Comparison of ENCODE assay signal across 16 cellular contexts in the genomic region with DNA sequence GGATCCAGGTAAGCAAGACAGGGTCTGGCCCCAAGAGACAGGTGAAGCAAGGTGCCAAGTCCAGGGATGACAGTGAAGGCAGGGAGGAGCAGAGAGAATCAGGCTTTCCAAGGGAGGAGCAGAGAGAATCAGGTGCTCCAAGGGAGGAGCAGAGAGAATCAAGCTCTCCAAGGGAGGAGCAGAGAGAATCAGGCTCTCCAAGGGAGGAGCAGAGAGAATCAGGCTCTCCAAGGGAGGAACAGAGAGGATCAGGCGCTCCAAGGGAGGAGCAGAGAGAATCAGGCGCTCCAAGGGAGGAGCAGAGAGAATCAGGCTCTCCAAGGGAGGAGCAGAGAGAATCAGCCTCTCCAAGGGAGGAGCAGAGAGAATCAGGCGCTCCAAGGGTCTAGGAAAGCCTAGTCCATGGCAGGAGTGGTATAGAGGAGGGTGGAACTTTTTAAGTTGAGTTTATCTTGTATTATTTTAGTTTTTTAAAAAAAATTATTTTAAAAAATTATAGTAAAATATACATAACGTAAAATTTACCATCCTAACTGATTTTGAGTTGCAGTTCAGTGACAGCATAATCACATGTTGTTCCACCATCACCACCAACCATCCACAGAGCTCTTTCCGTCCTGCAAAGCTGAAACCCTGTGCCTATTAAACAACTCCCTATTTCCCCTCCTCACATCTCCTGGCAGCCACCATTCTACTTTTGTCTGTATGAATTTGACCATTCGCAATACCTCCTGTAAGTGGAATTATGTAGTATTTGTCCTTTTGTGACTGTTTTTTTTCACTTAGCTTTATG.
DNase-seq lines count a peak whose midpoint lies in the region; ATAC-seq and TF ChIP-seq lines count a peak whose summit lies in the region.
"Had no signal": no experiment of that assay in that cellular context is flagged by ENCODE, and none has a peak within 500 bp of the region (broad histone marks: within the 10 kb centered on the region; RNA-seq: fewer than 3 reads in every experiment).

No MANE protein-coding gene starts in this region.

- H3K14ac ChIP-seq in mesenchymal stem cell (ENCODE audit: low read length in 2 of 2) (peak overlapping the region in 1 of 2 experiments; percentile 84), H9 (ENCODE audit: insufficient read depth, low read length) (no peak overlapping the region)

- H3K27me3 Mint-ChIP-seq in H9 (ENCODE audit: low read depth), result no peaks in the 10 kb centered on the region

- H4K91ac ChIP-seq in mesenchymal stem cell (ENCODE audit: low read length) (no peak overlapping the region), H9 (ENCODE audit: insufficient read length, low read depth, low read length) (no peak overlapping the region)

- H3K18ac ChIP-seq in mesenchymal stem cell (ENCODE audit: low read depth in 1 of 2, low read length in 2 of 2) (peak overlapping the region; percentile 30 to 73), H9 (ENCODE audit: insufficient read length, low read depth, low read length) (no peak overlapping the region)

- H3K23ac ChIP-seq in mesenchymal stem cell (ENCODE audit: low read length in 2 of 2) (peak overlapping the region in 1 of 2 experiments; percentile 80), H9 (ENCODE audit: insufficient read length, low read depth, low read length) (no peak overlapping the region)

- H2BK5ac ChIP-seq in mesenchymal stem cell (ENCODE audit: low read depth, low read length, poor library complexity, severe bottlenecking) (no peak overlapping the region), H9 (ENCODE audit: insufficient read length, low read length) (no peak overlapping the region)

- 0 out of 2 replicates have a peak overlapping the region, but pooled peaks have one; percentile 21 for H3K4me2 ChIP-seq in PC-3 (ENCODE audit: low read length)
- no peak overlapping the region for H3K4me2 ChIP-seq in mesenchymal stem cell (ENCODE audit: low read length, poor library complexity, severe bottlenecking)
- H3K4me2 ChIP-seq in H9 (ENCODE audit: insufficient read depth, insufficient read length, low read length), result no peak overlapping the region

- H3K4me1 ChIP-seq in PC-3 (ENCODE audit: insufficient read depth, low read length), result no peaks in the 10 kb centered on the region
- peaks cover 4% of the 10 kb centered on the region for H3K4me1 ChIP-seq in mesenchymal stem cell (ENCODE audit: control insufficient read depth, insufficient read depth, low read depth, low read length)
- H3K4me1 ChIP-seq in testis, result peaks cover 27% of the 10 kb centered on the region
- H3K4me1 ChIP-seq in H9 (ENCODE audit: insufficient read depth, low read length), result peaks cover 5% of the 10 kb centered on the region; the same call in 1 of the 2 replicates

- CTCF ChIA-PET in PC-3 (lab: Charles Lee), result interaction anchor here (0.9 kb wide), 1 partner anchor 145 kb away, joined by 5 read pairs; no protein-coding TSS in a partner anchor

- H3T11ph ChIP-seq in H9 (ENCODE audit: low read length), result no peak overlapping the region

- H2BK20ac ChIP-seq in H9 (ENCODE audit: low read depth, low read length, poor library complexity, severe bottlenecking), result no peak overlapping the region

- intact Hi-C loops in PC-3 (cut with micrococcal nuclease) (loop anchor here (5.0 kb wide), 1 partner anchor 36 kb away; no protein-coding TSS in a partner anchor), testis (cut with DNase I; ENCODE audit: low total_unique reads) (no loop called here)

- no peaks in the 10 kb centered on the region for H3K36me3 ChIP-seq in PC-3 (ENCODE audit: low read depth, low read length)
- H3K36me3 ChIP-seq in mesenchymal stem cell (ENCODE audit: control insufficient read depth in 1 of 2, insufficient read depth in 2 of 2, low read depth in 1 of 2, low read length in 2 of 2), result peaks cover 0 to 18% of the 10 kb centered on the region in 2 experiments
- no peaks in the 10 kb centered on the region for H3K36me3 ChIP-seq in testis (ENCODE audit: low read depth, missing control alignments)

- H3K79me1 ChIP-seq in mesenchymal stem cell (replicated peaks; ENCODE audit: low read length, poor library complexity, severe bottlenecking) (peaks cover 19% of the 10 kb centered on the region), H9 (ENCODE audit: insufficient read depth, low read depth, low read length, poor library complexity, severe bottlenecking) (no peaks in the 10 kb centered on the region)

- H3K4me3 ChIP-seq in PC-3 (ENCODE audit: low read length) (no peak overlapping the region), coronary artery (no peak overlapping the region), mesenchymal stem cell (ENCODE audit: insufficient read depth in 1 of 2, low read depth in 1 of 2, low read length in 2 of 2) (no peak overlapping the region), testis (no peak overlapping the region)

- no peaks in the 10 kb centered on the region for H3K9me3 Mint-ChIP-seq in stimulated activated effector memory CD8-positive, alpha-beta T cell treated with anti-CD3 and anti-CD28 coated beads, Interleukin-12 subunit alpha, Interleukin-12 subunit beta, amount 100 ng/mL, for 72 hours
- peaks cover 0 to 3% of the 10 kb centered on the region in 2 experiments; a peak in 1 of 5 replicates for H3K9me3 Mint-ChIP-seq in H9
- H3K9me3 Mint-ChIP-seq: endodermal cell, T-cell had no signal

- no peaks in the 10 kb centered on the region for H3K79me2 ChIP-seq in PC-3 (ENCODE audit: low read length)
- no peaks in the 10 kb centered on the region for H3K79me2 ChIP-seq in H9 (ENCODE audit: insufficient read depth, low read length)

- H3K27ac ChIP-seq in PC-3 (ENCODE audit: low read length), result peak overlapping the region; percentile 52
- peak overlapping the region; percentile 77 to 90 for H3K27ac ChIP-seq in coronary artery
- no peak overlapping the region for H3K27ac ChIP-seq in mesenchymal stem cell (ENCODE audit: low read length, poor library complexity, severe bottlenecking)
- peak overlapping the region; percentile 55 to 76 for H3K27ac ChIP-seq in testis
- H3K27ac ChIP-seq in H9 (ENCODE audit: insufficient read length, low read depth, low read length), result no peak overlapping the region

- H2AFZ ChIP-seq in PC-3 (ENCODE audit: low read length), result no peak overlapping the region
- H2AFZ ChIP-seq in mesenchymal stem cell (ENCODE audit: low read depth, low read length), result no peak overlapping the region
- H2AFZ ChIP-seq in H9 (ENCODE audit: low read length), result no peak overlapping the region

- no peak for TF ChIP-seq POLR2A in testis (IDR thresholded peaks at IDR 0.05)

- no peak overlapping the region for H4K5ac ChIP-seq in H9 (ENCODE audit: insufficient read length, low read depth, low read length)

- H2BK15ac ChIP-seq in mesenchymal stem cell (ENCODE audit: low read depth, poor library complexity, severe bottlenecking) (peak overlapping the region; percentile 90), H9 (ENCODE audit: low read depth, low read length) (no peak overlapping the region)

- H3K4ac ChIP-seq in mesenchymal stem cell (ENCODE audit: low read depth in 1 of 2, low read length in 2 of 2), result peak overlapping the region in 1 of 2 experiments; percentile 69
- H3K4ac ChIP-seq in H9 (ENCODE audit: low read depth, low read length), result no peak overlapping the region

- H3K27me3 ChIP-seq in PC-3 (ENCODE audit: low read length) (no peaks in the 10 kb centered on the region), mesenchymal stem cell (ENCODE audit: control insufficient read depth in 1 of 2, insufficient read depth in 1 of 2, low read length in 2 of 2) (no peaks in the 10 kb centered on the region), testis (no peaks in the 10 kb centered on the region), H9 (ENCODE audit: insufficient read depth, low read length) (no peaks in the 10 kb centered on the region)

- H3F3A ChIP-seq in PC-3 (ENCODE audit: low read length, unreplicated experiment), result no peaks in the 10 kb centered on the region

- H3K56ac ChIP-seq in H9 (ENCODE audit: insufficient read length, low read depth, low read length), result no peak overlapping the region

- H2BK12ac ChIP-seq in mesenchymal stem cell (ENCODE audit: low read length in 2 of 2), result peak overlapping the region in 1 of 2 experiments; percentile 90
- no peak overlapping the region for H2BK12ac ChIP-seq in H9 (ENCODE audit: insufficient read length, low read depth, low read length)

- POLR2A ChIA-PET in PC-3 (lab: Charles Lee; ENCODE audit: unreplicated experiment), result interaction anchor here (0.7 kb wide), 1 partner anchor 1155 kb away, joined by 5 read pairs; no protein-coding TSS in a partner anchor

- no peak for DNase-seq in PC-3
- no peak for DNase-seq in coronary artery (ENCODE audit: low spot score)
- DNase-seq in mesenchymal stem cell, result no peak
- DNase-seq in testis, result no peak
- DNase-seq in NCI-H446 (lab: John Stamatoyannopoulos, UW), result no peak
- no peak for DNase-seq in stimulated activated effector memory CD8-positive, alpha-beta T cell treated with anti-CD3 and anti-CD28 coated beads, Interleukin-12 subunit alpha, Interleukin-12 subunit beta, amount 100 ng/mL, for 72 hours (ENCODE audit: low spot score in 2 of 2)
- DNase-seq in H9, result no peak
- DNase-seq: activated naive CD4-positive, alpha-beta T cell; endodermal cell; NCI-H1930; NCI-H510A treated with DMSO at 0.1 percent for 48 hours; OCI-M1; stimulated activated CD4-positive, alpha-beta T cell treated with anti-CD3 and anti-CD28 coated beads, Interleukin-1b, Interleukin-23, amount 100 ng/mL, for 48 hours; T-cell had no signal

- no TSS peak for BruUV-seq in PC-3 (replicated peaks; lab: Mats Ljungman, UMichigan)

- H3K27ac Mint-ChIP-seq in stimulated activated effector memory CD8-positive, alpha-beta T cell treated with anti-CD3 and anti-CD28 coated beads, Interleukin-12 subunit alpha, Interleukin-12 subunit beta, amount 100 ng/mL, for 72 hours, result no peak overlapping the region
- peak overlapping the region in 1 of 3 experiments; percentile 46; a peak in 2 of 7 replicates for H3K27ac Mint-ChIP-seq in H9
- H3K27ac Mint-ChIP-seq: B cell, endodermal cell, T-cell had no signal

- H3K4me1 Mint-ChIP-seq in stimulated activated effector memory CD8-positive, alpha-beta T cell treated with anti-CD3 and anti-CD28 coated beads, Interleukin-12 subunit alpha, Interleukin-12 subunit beta, amount 100 ng/mL, for 72 hours, result no peaks in the 10 kb centered on the region
- peaks cover 12 to 16% of the 10 kb centered on the region in 2 experiments for H3K4me1 Mint-ChIP-seq in H9
- H3K4me1 Mint-ChIP-seq: B cell, endodermal cell, T-cell had no signal

- no peaks in the 10 kb centered on the region for H3K23me2 ChIP-seq in H9 (ENCODE audit: insufficient read length, low read depth, low read length, poor library complexity, severe bottlenecking)

- no peaks in the 10 kb centered on the region for H3K9me2 ChIP-seq in PC-3 (replicated peaks; ENCODE audit: low read length)

- no peak overlapping the region for H3K4me3 Mint-ChIP-seq in stimulated activated effector memory CD8-positive, alpha-beta T cell treated with anti-CD3 and anti-CD28 coated beads, Interleukin-12 subunit alpha, Interleukin-12 subunit beta, amount 100 ng/mL, for 72 hours
- H3K4me3 Mint-ChIP-seq in H9, result no peak overlapping the region; a peak in 1 of 5 replicates
- H3K4me3 Mint-ChIP-seq: B cell, endodermal cell, T-cell had no signal

- H4K20me1 ChIP-seq in PC-3 (ENCODE audit: low read length) (no peaks in the 10 kb centered on the region), H9 (ENCODE audit: control insufficient read depth, insufficient read depth, insufficient read length) (no peaks in the 10 kb centered on the region)

- H2BK120ac ChIP-seq in mesenchymal stem cell (ENCODE audit: low read depth, low read length) (no peak overlapping the region), H9 (ENCODE audit: low read depth, low read length, poor library complexity, severe bottlenecking) (no peak overlapping the region)

- H4K8ac ChIP-seq in mesenchymal stem cell (ENCODE audit: low read length) (peak overlapping the region; percentile 30), H9 (replicated peaks; ENCODE audit: insufficient read length, low read depth, low read length) (no peak overlapping the region)

- H3K9ac ChIP-seq in PC-3 (ENCODE audit: low read length) (no peak overlapping the region), mesenchymal stem cell (ENCODE audit: low read length) (peak overlapping the region; percentile 77), H9 (ENCODE audit: extremely low read depth, insufficient read length, low read length) (no peak overlapping the region)

- ATAC-seq in PC-3 (no peak), GM19035 (IDR thresholded peaks at IDR 0.05; ENCODE audit: unreplicated experiment) (no peak)
- no peak for ATAC-seq in stimulated activated effector memory CD8-positive, alpha-beta T cell treated with anti-CD3 and anti-CD28 coated beads, Interleukin-12 subunit alpha, Interleukin-12 subunit beta, amount 100 ng/mL, for 72 hours
- ATAC-seq: T-cell had no signal

- 82% methylated on average over 4 of the region's 6 CpGs for WGBS in mesenchymal stem cell
- 65 to 68% methylated on average over 6 of the region's 6 CpGs for WGBS in testis, 2 donors
- no CpG with 5 or more reads among the region's 6 CpGs for WGBS in H9 (ENCODE audit: extremely low coverage, insufficient read length, low lambda C conversion rate)

- no peak for TF ChIP-seq CTCF in PC-3 (conservative IDR thresholded peaks at IDR 0.05; ENCODE audit: low read depth, low read length)
- no peak for TF ChIP-seq CTCF in coronary artery (IDR thresholded peaks at IDR 0.05)
- no peak for TF ChIP-seq CTCF in testis (IDR thresholded peaks at IDR 0.05)
- TF ChIP-seq CTCF in H9 (conservative IDR thresholded peaks at IDR 0.05), result no peak

- H3K9me3 ChIP-seq in PC-3 (ENCODE audit: low read length), result no peaks in the 10 kb centered on the region
- H3K9me3 ChIP-seq in mesenchymal stem cell (ENCODE audit: control insufficient read depth, low read length), result no peaks in the 10 kb centered on the region
- H3K9me3 ChIP-seq in testis, result no peaks in the 10 kb centered on the region
- H3K9me3 ChIP-seq in H9 (ENCODE audit: control insufficient read depth, low read depth, low read length), result no peaks in the 10 kb centered on the region

- H2AK5ac ChIP-seq in mesenchymal stem cell (ENCODE audit: low read length, severe bottlenecking), result peak overlapping the region; percentile 13
- H2AK5ac ChIP-seq in H9 (ENCODE audit: insufficient read length, low read length), result no peak overlapping the region

- no peaks in the 10 kb centered on the region for H3K36me3 Mint-ChIP-seq in stimulated activated effector memory CD8-positive, alpha-beta T cell treated with anti-CD3 and anti-CD28 coated beads, Interleukin-12 subunit alpha, Interleukin-12 subunit beta, amount 100 ng/mL, for 72 hours
- H3K36me3 Mint-ChIP-seq in H9 (ENCODE audit: insufficient read depth in 1 of 3, low read depth in 3 of 3), result peaks cover 4 to 8% (median 7%) of the 10 kb centered on the region in 3 experiments; a peak in 5 of 7 replicates
- H3K36me3 Mint-ChIP-seq: T-cell had no signal

Comparison
In these comparisons a context has a peak if more than half of its experiments do, and no peak if none do; other contexts are left out.
1. H3K27ac ChIP-seq: peak in PC-3 (single experiment), coronary artery (2 of 2) and testis (2 of 2); none in mesenchymal stem cell (single experiment) and H9 (single experiment).